Comparison of ENCODE assay signal across 35 cellular contexts in the genomic region with DNA sequence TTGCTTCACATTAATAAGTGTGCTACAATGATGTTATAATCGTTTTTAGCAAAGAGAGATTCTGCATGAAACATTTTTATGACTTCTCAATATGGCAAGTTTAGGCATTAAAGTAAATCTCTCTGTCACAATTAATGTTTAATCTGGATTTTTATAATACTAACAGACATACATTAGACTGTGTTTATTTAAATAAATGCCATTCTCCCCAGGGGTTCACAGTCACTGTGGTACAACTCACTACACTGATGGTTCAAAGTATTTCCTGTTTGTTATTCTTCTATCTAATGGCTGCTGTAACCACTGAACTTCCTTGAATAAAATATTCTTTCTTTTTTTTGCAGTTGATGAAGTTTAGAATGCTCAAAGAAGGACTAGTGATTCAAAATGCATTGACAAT. TPM values are rescaled to one million over a fixed set of nuclear protein-coding genes. Genes with fewer than 3 reads are reported as not detected.
"Had no signal": no experiment of that assay in that cellular context is flagged by ENCODE, and none has a peak within 500 bp of the region (broad histone marks: within the 10 kb centered on the region; RNA-seq: fewer than 3 reads in every experiment).

No MANE protein-coding gene starts in this region.

- H3K4me3 ChIP-seq: adrenal gland, body of pancreas, breast epithelium had no signal

- H3K27me3 ChIP-seq: adrenal gland, body of pancreas, brain microvascular endothelial cell, breast epithelium had no signal

- H3K9me3 ChIP-seq: adrenal gland, body of pancreas, breast epithelium had no signal

- DNase-seq: activated B cell treated with CpG ODN at 0.5 μM for 24 hours; activated CD4-positive, alpha-beta memory T cell treated with anti-CD3 and anti-CD28 coated beads for 36 hours; activated CD4-positive, alpha-beta T cell treated with anti-CD3 and anti-CD28 coated beads for 4 hours; activated CD4-positive, alpha-beta T cell treated with anti-CD3 and anti-CD28 coated beads, Interleukin-2, amount 10 ng/mL, durations not matched to agents 24 days and 14 days; activated CD4-positive, alpha-beta T cell treated with anti-CD3 and anti-CD28 coated beads, Interleukin-2, amount 50 U/mL, for 1 hour; activated CD4-positive, alpha-beta T cell treated with anti-CD3 and anti-CD28 coated beads, Interleukin-2, amount 50 U/mL, for 4 hours; activated CD4-positive, CD25-positive, alpha-beta regulatory T cell treated with anti-CD3 and anti-CD28 coated beads, Interleukin-2, amount 50 U/mL, for 72 hours; activated CD8-positive, alpha-beta memory T cell treated with anti-CD3 and anti-CD28 coated beads, Interleukin-2, amount 50 U/mL, for 4 hours; activated CD8-positive, alpha-beta T cell treated with anti-CD3 and anti-CD28 coated beads for 36 hours; activated effector memory CD4-positive, alpha-beta T cell treated with anti-CD3 and anti-CD28 coated beads, Interleukin-2, amount 50 U/mL, for 16 hours; activated gamma-delta T cell treated with Interleukin-2 at 50 U/mL for 16 hours; activated naive CD4-positive, alpha-beta T cell; activated naive CD4-positive, alpha-beta T cell treated with anti-CD3 and anti-CD28 coated beads for 36 hours; activated naive CD4-positive, alpha-beta T cell treated with anti-CD3 and anti-CD28 coated beads, Interleukin-2, amount 50 U/mL, for 16 hours; activated naive CD8-positive, alpha-beta T cell treated with anti-CD3 and anti-CD28 coated beads for 36 hours; activated T-cell treated with anti-CD3 and anti-CD28 coated beads for 4 hours; activated T-cell treated with anti-CD3 and anti-CD28 coated beads, Interleukin-2, amount 50 U/mL, for 1 hour; activated T-cell treated with anti-CD3 and anti-CD28 coated beads, Interleukin-2, amount 50 U/mL, for 4 hours; activated T-cell treated with anti-CD3 and anti-CD28 coated beads, Interleukin-2, amount 50 U/mL, for 72 hours; adrenal gland; amniotic stem cell; aorta; body of pancreas; brain microvascular endothelial cell; central memory CD4-positive, alpha-beta T cell; T-helper 2 cell; T-helper 9 cell had no signal

- H3K27ac ChIP-seq: adrenal gland, body of pancreas, brain microvascular endothelial cell, breast epithelium, VCaP had no signal

- ATAC-seq: activated CD8-positive, alpha-beta T cell treated with anti-CD3 and anti-CD28 coated beads for 36 hours; activated naive CD4-positive, alpha-beta T cell treated with anti-CD3 and anti-CD28 coated beads, Interleukin-2, amount 50 U/mL, for 72 hours; activated T-cell treated with anti-CD3 and anti-CD28 coated beads, Interleukin-2, amount 50 U/mL, for 4 hours; activated T-cell treated with anti-CD3 and anti-CD28 coated beads, Interleukin-2, amount 50 U/mL, for 72 hours; activated T-helper 17 cell treated with anti-CD3 and anti-CD28 coated beads, Interleukin-2, amount 50 U/mL, for 72 hours; body of pancreas had no signal

- H3K36me3 ChIP-seq: adrenal gland, brain microvascular endothelial cell, breast epithelium had no signal

- H3K4me1 ChIP-seq: adrenal gland, body of pancreas, breast epithelium had no signal

RNA-seq across cellular contexts. Expression of a gene that starts 59.0 kb away (rescaled TPM):
- total RNA-seq: activated B cell treated with CpG ODN at 0.5 μM for 24 hours; activated CD4-positive, alpha-beta memory T cell treated with anti-CD3 and anti-CD28 coated beads for 36 hours; activated CD4-positive, alpha-beta T cell treated with anti-CD3 and anti-CD28 coated beads, Interleukin-2, amount 10 ng/mL, durations not matched to agents 24 days and 14 days; activated CD8-positive, alpha-beta memory T cell treated with anti-CD3 and anti-CD28 coated beads for 36 hours; activated CD8-positive, alpha-beta T cell treated with anti-CD3 and anti-CD28 coated beads for 36 hours; activated naive CD4-positive, alpha-beta T cell treated with anti-CD3 and anti-CD28 coated beads for 36 hours; activated naive CD4-positive, alpha-beta T cell treated with anti-CD3 and anti-CD28 coated beads, Interleukin-2, amount 50 U/mL, for 72 hours; activated naive CD8-positive, alpha-beta T cell treated with anti-CD3 and anti-CD28 coated beads for 36 hours; activated T-cell treated with anti-CD3 and anti-CD28 coated beads, Interleukin-2, amount 50 U/mL, for 4 hours; activated T-cell treated with anti-CD3 and anti-CD28 coated beads, Interleukin-2, amount 50 U/mL, for 72 hours; activated T-helper 1 cell treated with anti-CD3 and anti-CD28 coated beads, Interleukin-12 subunit alpha, Interleukin-12 subunit beta, Interleukin-2, Interleukin-4 antibody, amounts not matched to agents 30 ng/mL and 10 ng/mL and 1 ng/mL, durations not matched to agents 14 hours and 24 hours and 36 hours; activated T-helper 17 cell treated with anti-CD3 and anti-CD28 coated beads, Interleukin-2, amount 50 U/mL, for 72 hours; astrocyte; body of pancreas; cardiac septum had no signal
